Comparison of ENCODE assay signal across 12 cellular contexts in the genomic region with DNA sequence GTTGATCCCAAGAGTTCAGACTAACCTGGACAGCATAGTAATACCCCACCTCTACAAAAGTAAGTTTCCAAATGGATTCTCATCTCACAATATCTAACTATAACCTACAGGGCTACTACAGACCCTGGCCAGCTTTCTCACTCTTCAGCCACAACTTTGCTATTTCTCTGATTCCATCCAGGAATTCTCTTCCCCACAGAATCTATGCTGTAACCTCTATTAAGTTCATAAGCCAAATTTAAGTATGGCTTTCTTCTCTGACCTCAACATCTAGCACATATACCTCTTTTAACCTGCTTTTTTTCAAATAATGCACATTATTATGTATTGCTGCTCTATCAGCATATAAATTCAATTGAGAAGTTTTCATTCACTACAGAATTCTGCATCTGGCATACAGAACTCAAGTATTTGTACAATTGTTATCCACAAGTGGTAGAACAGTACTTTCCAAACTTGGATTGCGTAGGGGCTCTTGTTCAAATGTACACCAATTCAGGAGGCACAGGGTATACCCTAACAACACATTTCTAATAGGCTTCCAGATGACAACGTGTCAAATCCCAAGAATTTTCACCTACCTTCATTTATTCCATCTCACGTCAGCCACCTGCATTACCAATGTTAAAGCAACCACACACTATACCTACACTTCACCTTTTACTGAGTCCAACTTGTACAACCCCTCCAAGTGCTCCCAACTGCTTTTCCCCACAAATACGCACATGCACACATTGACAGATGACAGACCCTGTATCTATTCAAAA. TPM values are rescaled to one million over a fixed set of nuclear protein-coding genes. Genes with fewer than 3 reads are reported as not detected.
DNase-seq lines count a peak whose midpoint lies in the region; TF ChIP-seq lines count a peak whose summit lies in the region.
"Had no signal": no experiment of that assay in that cellular context is flagged by ENCODE, and none has a peak within 500 bp of the region (broad histone marks: within the 10 kb centered on the region; RNA-seq: fewer than 3 reads in every experiment).

No MANE protein-coding gene starts in this region.

- H3K4ac ChIP-seq in trophoblast cell (ENCODE audit: low read depth, low read length) = no peak overlapping the region

- intact Hi-C loops in Calu3 (cut with micrococcal nuclease; ENCODE audit: unreplicated experiment) = no loop called here

- H2BK5ac ChIP-seq in trophoblast cell (ENCODE audit: low read depth, low read length, poor library complexity) = no peak overlapping the region

- H3K79me2 ChIP-seq in trophoblast cell (ENCODE audit: control insufficient read depth, insufficient read depth, low read length, poor library complexity) = peaks cover 16% of the 10 kb centered on the region

- H3K14ac ChIP-seq in trophoblast cell (ENCODE audit: low read length) = no peak overlapping the region

- H3K27ac Mint-ChIP-seq in Calu3 (ENCODE audit: unreplicated experiment) (peak overlapping the region; percentile 32), endothelial cell (ENCODE audit: unreplicated experiment) (peak overlapping the region; percentile 76)

- H3K27me3 Mint-ChIP-seq in Calu3 (ENCODE audit: unreplicated experiment) = no peaks in the 10 kb centered on the region
- H3K27me3 Mint-ChIP-seq in endothelial cell (ENCODE audit: unreplicated experiment) = peaks cover 32% of the 10 kb centered on the region

- no peak overlapping the region for H2AFZ ChIP-seq in trophoblast cell (ENCODE audit: insufficient read depth, low read length, poor library complexity)

- H3K9me3 ChIP-seq in trophoblast cell (ENCODE audit: insufficient read depth, low read depth, low read length) = no peaks in the 10 kb centered on the region
- H3K9me3 ChIP-seq: uterus had no signal

- H3K23ac ChIP-seq in trophoblast cell (ENCODE audit: low read length) = no peak overlapping the region

- H3K27me3 ChIP-seq in trophoblast cell (ENCODE audit: insufficient read depth, low read length) = no peaks in the 10 kb centered on the region
- H3K27me3 ChIP-seq: uterus had no signal

- H4K8ac ChIP-seq in trophoblast cell (ENCODE audit: low read depth, low read length) = no peak overlapping the region

- no peak overlapping the region for H2BK12ac ChIP-seq in trophoblast cell (ENCODE audit: low read length)

- H3K4me3 ChIP-seq in trophoblast cell (ENCODE audit: low read depth, low read length) = no peak overlapping the region
- H3K4me3 ChIP-seq: uterus had no signal

- H3K4me3 Mint-ChIP-seq in Calu3 (ENCODE audit: low read depth, unreplicated experiment) (peak overlapping the region; percentile 13), endothelial cell (ENCODE audit: unreplicated experiment) (peak overlapping the region; percentile 70)

- H4K12ac ChIP-seq in trophoblast cell (ENCODE audit: low read depth, low read length) = no peak overlapping the region

- no peak overlapping the region for H3K9ac ChIP-seq in trophoblast cell (ENCODE audit: low read length)

- no peak overlapping the region for H3K18ac ChIP-seq in trophoblast cell (ENCODE audit: low read length)

- no peak overlapping the region for H2AK5ac ChIP-seq in trophoblast cell (ENCODE audit: low read length)

- H3K4me1 ChIP-seq in trophoblast cell (ENCODE audit: control insufficient read depth in 1 of 2, insufficient read depth in 2 of 2, low read length in 2 of 2) = peaks cover 0 to 7% of the 10 kb centered on the region in 2 experiments

- peaks cover 74% of the 10 kb centered on the region for H3K36me3 Mint-ChIP-seq in Calu3 (ENCODE audit: insufficient read depth, unreplicated experiment)
- peaks cover 44% of the 10 kb centered on the region for H3K36me3 Mint-ChIP-seq in endothelial cell (ENCODE audit: low read depth, unreplicated experiment)

- H3K27ac ChIP-seq in trophoblast cell (ENCODE audit: low read depth, low read length) = no peak overlapping the region
- H3K27ac ChIP-seq: uterus had no signal

- CTCF ChIA-PET in Calu3 (lab: Charles Lee) = no interaction called here

- WGBS in trophoblast cell (ENCODE audit: extremely low coverage, insufficient coverage, insufficient read length) = no CpG with 5 or more reads among the region's 4 CpGs

- no peak for TF ChIP-seq CTCF in Calu3 (IDR thresholded peaks at IDR 0.05; ENCODE audit: unreplicated experiment)
- no peak for TF ChIP-seq CTCF in endothelial cell (IDR thresholded peaks at IDR 0.05; ENCODE audit: unreplicated experiment)

- H3K79me1 ChIP-seq in trophoblast cell (ENCODE audit: low read length) = peaks cover 7% of the 10 kb centered on the region

- H2BK120ac ChIP-seq in trophoblast cell (ENCODE audit: insufficient read depth, low read length, poor library complexity) = no peak overlapping the region

- H3K4me2 ChIP-seq in trophoblast cell (ENCODE audit: low read length) = no peak overlapping the region

- no peak overlapping the region for H4K91ac ChIP-seq in trophoblast cell (ENCODE audit: low read depth, low read length)

- no peaks in the 10 kb centered on the region for H3K9me3 Mint-ChIP-seq in Calu3 (ENCODE audit: low read depth, unreplicated experiment)
- H3K9me3 Mint-ChIP-seq in endothelial cell (ENCODE audit: unreplicated experiment) = no peaks in the 10 kb centered on the region

- DNase-seq in Calu3 = no peak
- DNase-seq in MV-4-11 (lab: John Stamatoyannopoulos, UW) = peak; percentile 14
- DNase-seq in endothelial cell (ENCODE audit: low spot score) = no peak
- DNase-seq in NCI-H345 treated with DMSO at 0.1 percent for 48 hours (lab: John Stamatoyannopoulos, UW; ENCODE audit: unreplicated experiment) = no peak
- no peak for DNase-seq in trophoblast cell
- no peak for DNase-seq in dermis blood vessel endothelial cell
- DNase-seq: activated effector memory CD4-positive, alpha-beta T cell treated with Interleukin-2 at 50 U/mL for 16 hours; EL; NCI-H446 treated with DMSO at 0.1 percent for 48 hours; occipital lobe; SW 1271; uterus had no signal

- BruUV-seq in Calu3 (replicated peaks; lab: Mats Ljungman, UMichigan) = no TSS peak

- peaks cover 16 to 20% of the 10 kb centered on the region in 2 experiments for H3K36me3 ChIP-seq in trophoblast cell (ENCODE audit: control insufficient read depth in 1 of 2, insufficient read depth in 2 of 2, low read length in 2 of 2)
- H3K36me3 ChIP-seq: uterus had no signal

- H3K4me1 Mint-ChIP-seq in Calu3 (ENCODE audit: low read depth, unreplicated experiment) (peaks cover 33% of the 10 kb centered on the region), endothelial cell (ENCODE audit: unreplicated experiment) (peaks cover 30% of the 10 kb centered on the region)

RNA-seq across cellular contexts. Expression of a gene that starts 3.8 kb away (rescaled TPM):
- 948 and 1,051 TPM in 2 replicates for total RNA-seq in Calu3 (2022)
- total RNA-seq in endothelial cell (ENCODE audit: unreplicated experiment) = 2,246 TPM
- 13,391 and 13,743 TPM in 2 replicates for polyA plus RNA-seq in trophoblast cell (2013)
- total RNA-seq in dermis blood vessel endothelial cell = 539 and 3,318 TPM in 2 replicates

RNA-seq across cellular contexts. Expression of a gene that starts 16.3 kb away (rescaled TPM):
- total RNA-seq in Calu3 (2022) (27.3 and 30.5 TPM in 2 replicates), endothelial cell (ENCODE audit: unreplicated experiment) (12.9 TPM), dermis blood vessel endothelial cell (15.7 and 26.0 TPM in 2 replicates)
- polyA plus RNA-seq in trophoblast cell (2013) = 12.6 and 13.5 TPM in 2 replicates

RNA-seq across cellular contexts. Expression of a gene that starts 38.0 kb away (rescaled TPM):
- total RNA-seq in Calu3 (2022) (159 and 161 TPM in 2 replicates), endothelial cell (ENCODE audit: unreplicated experiment) (186 TPM), dermis blood vessel endothelial cell (210 and 341 TPM in 2 replicates)
- 509 and 527 TPM in 2 replicates for polyA plus RNA-seq in trophoblast cell (2013)

RNA-seq across cellular contexts. Expression of a gene that starts 38.2 kb away (rescaled TPM):
- total RNA-seq in Calu3 (2022) = 39.3 and 45.8 TPM in 2 replicates
- total RNA-seq in endothelial cell (ENCODE audit: unreplicated experiment) = 47.0 TPM
- polyA plus RNA-seq in trophoblast cell (2013) = 18.0 and 18.4 TPM in 2 replicates
- 98.6 and 104 TPM in 2 replicates for total RNA-seq in dermis blood vessel endothelial cell

RNA-seq across cellular contexts. Expression of a gene that starts 52.6 kb away (rescaled TPM):
- total RNA-seq in Calu3 (2022) (11.3 and 13.2 TPM in 2 replicates), endothelial cell (ENCODE audit: unreplicated experiment) (8.6 TPM), dermis blood vessel endothelial cell (9.8 and 12.3 TPM in 2 replicates)
- polyA plus RNA-seq in trophoblast cell (2013) = 6.2 and 6.3 TPM in 2 replicates
